ENCODE assay signal across 18 cellular contexts in genomic region chr2:23488584-23488983, GRCh38.
DNase-seq lines count a peak whose midpoint lies in the region; ATAC-seq and TF ChIP-seq lines count a peak whose summit lies in the region.
"Had no signal": no experiment of that assay in that cellular context is flagged by ENCODE, and none has a peak within 500 bp of the region (broad histone marks: within the 10 kb centered on the region; RNA-seq: fewer than 3 reads in every experiment).

No MANE protein-coding gene starts in this region.

- intact Hi-C loops in activated CD4-positive, alpha-beta T cell treated with anti-CD3 and anti-CD28 coated beads for 36 hours (cut with DNase I, micrococcal nuclease) = no loop called here
- intact Hi-C loops in testis (cut with DNase I; ENCODE audit: low total_unique reads) = no loop called here
- intact Hi-C loops in mucosa of descending colon (cut with DNase I, micrococcal nuclease) = no loop called here

- H3K4me3 Mint-ChIP-seq in activated CD4-positive, alpha-beta T cell treated with anti-CD3 and anti-CD28 coated beads for 36 hours = no peak overlapping the region
- H3K4me3 Mint-ChIP-seq in stimulated activated naive CD8-positive, alpha-beta T cell treated with anti-CD3 and anti-CD28 coated beads, Interleukin-15, amount 100 ng/mL, for 72 hours = peak overlapping the region; percentile 46 to 63
- H3K4me3 Mint-ChIP-seq in brain = no peak overlapping the region

- H3K9me3 ChIP-seq in testis (no peaks in the 10 kb centered on the region), mucosa of descending colon (no peaks in the 10 kb centered on the region)

- ATAC-seq in activated CD4-positive, alpha-beta T cell treated with anti-CD3 and anti-CD28 coated beads for 36 hours = no peak
- ATAC-seq in stimulated activated naive CD8-positive, alpha-beta T cell treated with anti-CD3 and anti-CD28 coated beads, Interleukin-15, amount 100 ng/mL, for 72 hours = no peak
- ATAC-seq in stimulated activated naive CD8-positive, alpha-beta T cell treated with anti-CD3 and anti-CD28 coated beads, Interleukin-15, Interleukin-2, amounts not matched to agents 100 U/mL and 50 U/mL, for 24 hours = no peak
- ATAC-seq in mucosa of descending colon (no peak), GM21381 (IDR thresholded peaks at IDR 0.05; ENCODE audit: unreplicated experiment) (no peak)
- ATAC-seq: PC-3 had no signal

- H3K4me1 Mint-ChIP-seq in activated CD4-positive, alpha-beta T cell treated with anti-CD3 and anti-CD28 coated beads for 36 hours = peaks cover 23% of the 10 kb centered on the region
- peaks cover 54% of the 10 kb centered on the region for H3K4me1 Mint-ChIP-seq in stimulated activated naive CD8-positive, alpha-beta T cell treated with anti-CD3 and anti-CD28 coated beads, Interleukin-15, amount 100 ng/mL, for 72 hours
- H3K4me1 Mint-ChIP-seq in brain = peaks cover 78% of the 10 kb centered on the region

- no peak for TF ChIP-seq CTCF in brain (conservative IDR thresholded peaks at IDR 0.05)
- no peak for TF ChIP-seq CTCF in testis (IDR thresholded peaks at IDR 0.05)
- TF ChIP-seq CTCF in mucosa of descending colon (IDR thresholded peaks at IDR 0.05) = no peak

- POLR2A ChIA-PET in activated CD4-positive, alpha-beta T cell treated with anti-CD3 and anti-CD28 coated beads for 36 hours (lab: Charles Lee) = no interaction called here

- H3K27ac ChIP-seq in testis = no peak overlapping the region

- DNase-seq in activated CD4-positive, alpha-beta T cell treated with anti-CD3 and anti-CD28 coated beads for 36 hours = no peak
- no peak for DNase-seq in activated CD4-positive, alpha-beta T cell treated with anti-CD3 and anti-CD28 coated beads for 4 hours
- no peak for DNase-seq in stimulated activated naive CD8-positive, alpha-beta T cell treated with anti-CD3 and anti-CD28 coated beads, Interleukin-15, amount 100 ng/mL, for 72 hours
- DNase-seq in stimulated activated naive CD8-positive, alpha-beta T cell treated with anti-CD3 and anti-CD28 coated beads, Interleukin-15, Interleukin-2, amounts not matched to agents 100 U/mL and 50 U/mL, for 24 hours = no peak
- no peak for DNase-seq in testis
- no peak for DNase-seq in mucosa of descending colon
- DNase-seq: C1 segment of cervical spinal cord, EL, H7, Karpas-422, MM.1S, NCI-H1930, NCI-H2171, NCI-H446 treated with DMSO at 0.1 percent for 48 hours, NCI-H748 treated with DMSO at 0.1 percent for 48 hours, PC-3 had no signal

- no peak for TF ChIP-seq POLR2A in testis (IDR thresholded peaks at IDR 0.05)

- CTCF ChIA-PET in activated CD4-positive, alpha-beta T cell treated with anti-CD3 and anti-CD28 coated beads for 36 hours (lab: Charles Lee) = interaction anchor here (0.6 kb wide), 1 partner anchor 336 kb away, joined by 4 read pairs; no protein-coding TSS in a partner anchor

- H3K27me3 ChIP-seq in testis = no peaks in the 10 kb centered on the region

- H3K36me3 ChIP-seq in testis (ENCODE audit: low read depth, missing control alignments) (no peaks in the 10 kb centered on the region), mucosa of descending colon (ENCODE audit: low read depth) (no peaks in the 10 kb centered on the region)

- H3K27ac Mint-ChIP-seq in activated CD4-positive, alpha-beta T cell treated with anti-CD3 and anti-CD28 coated beads for 36 hours = peak overlapping the region; percentile 47
- H3K27ac Mint-ChIP-seq in stimulated activated naive CD8-positive, alpha-beta T cell treated with anti-CD3 and anti-CD28 coated beads, Interleukin-15, amount 100 ng/mL, for 72 hours = no peak overlapping the region
- peak overlapping the region in 3 of 5 experiments; percentile 34 to 80 (median 62) for H3K27ac Mint-ChIP-seq in brain

- no peaks in the 10 kb centered on the region for H3K36me3 Mint-ChIP-seq in activated CD4-positive, alpha-beta T cell treated with anti-CD3 and anti-CD28 coated beads for 36 hours (ENCODE audit: low read depth)
- H3K36me3 Mint-ChIP-seq in brain = no peaks in the 10 kb centered on the region

- no peak overlapping the region for H3K4me3 ChIP-seq in testis
- H3K4me3 ChIP-seq in mucosa of descending colon = no peak overlapping the region

- peaks cover 11% of the 10 kb centered on the region for H3K27me3 Mint-ChIP-seq in activated CD4-positive, alpha-beta T cell treated with anti-CD3 and anti-CD28 coated beads for 36 hours
- peaks cover 49% of the 10 kb centered on the region for H3K27me3 Mint-ChIP-seq in stimulated activated naive CD8-positive, alpha-beta T cell treated with anti-CD3 and anti-CD28 coated beads, Interleukin-15, amount 100 ng/mL, for 72 hours
- H3K27me3 Mint-ChIP-seq in brain = peaks cover 6% of the 10 kb centered on the region

- no peaks in the 10 kb centered on the region for H3K9me3 Mint-ChIP-seq in activated CD4-positive, alpha-beta T cell treated with anti-CD3 and anti-CD28 coated beads for 36 hours (ENCODE audit: low read depth)
- H3K9me3 Mint-ChIP-seq in stimulated activated naive CD8-positive, alpha-beta T cell treated with anti-CD3 and anti-CD28 coated beads, Interleukin-15, amount 100 ng/mL, for 72 hours = no peaks in the 10 kb centered on the region
- peaks cover 0 to 2% (median 0%) of the 10 kb centered on the region in 5 experiments for H3K9me3 Mint-ChIP-seq in brain

- WGBS in testis, 2 donors = 84 to 86% methylated on average over 4 of the region's 4 CpGs

- H3K4me1 ChIP-seq in testis = peaks cover 7% of the 10 kb centered on the region
- H3K4me1 ChIP-seq in mucosa of descending colon (ENCODE audit: low read depth) = no peaks in the 10 kb centered on the region

Comparison
In these comparisons a context has a peak if more than half of its experiments do, and no peak if none do; other contexts are left out.
1. H3K27ac Mint-ChIP-seq: peak in activated CD4-positive, alpha-beta T cell treated with anti-CD3 and anti-CD28 coated beads for 36 hours (single experiment) and brain (3 of 5); none in stimulated activated naive CD8-positive, alpha-beta T cell treated with anti-CD3 and anti-CD28 coated beads, Interleukin-15, amount 100 ng/mL, for 72 hours (0 of 2).
2. H3K4me3 Mint-ChIP-seq: peak in stimulated activated naive CD8-positive, alpha-beta T cell treated with anti-CD3 and anti-CD28 coated beads, Interleukin-15, amount 100 ng/mL, for 72 hours (2 of 2); none in activated CD4-positive, alpha-beta T cell treated with anti-CD3 and anti-CD28 coated beads for 36 hours (single experiment) and brain (0 of 5).